ENCODE assay signal across 8 cellular contexts in genomic region chr6:34888874-34889555, GRCh38. TPM values are rescaled to one million over a fixed set of nuclear protein-coding genes. Genes with fewer than 3 reads are reported as not detected.
DNase-seq lines count a peak whose midpoint lies in the region; ATAC-seq and TF ChIP-seq lines count a peak whose summit lies in the region.

ANKS1A (plus strand) TSS chr6:34889255; CDS start chr6:34889403, 148 bp downstream.

- H2AFZ ChIP-seq in OCI-LY3 (ENCODE audit: low read depth, low read length): peak within 1 kb of the TSS; percentile 78

- peak within 1 kb of the TSS; percentile 72 for H3K9ac ChIP-seq in OCI-LY3 (ENCODE audit: low read length)

- peak; percentile 35 for ATAC-seq in GM18520 (IDR thresholded peaks at IDR 0.05; ENCODE audit: unreplicated experiment)

- H3K27me3 ChIP-seq in OCI-LY3 (ENCODE audit: low read depth, low read length): no peaks in the 10 kb centered on the region
- H3K27me3 ChIP-seq in esophagus (ENCODE audit: control insufficient read depth in 1 of 2, insufficient read depth in 2 of 2, low read length in 2 of 2): no peaks in the 10 kb centered on the region
- H3K27me3 ChIP-seq in muscle layer of duodenum (ENCODE audit: low read depth, low read length): no peaks in the 10 kb centered on the region

- H3K4me1 ChIP-seq in OCI-LY3 (ENCODE audit: low read length) (peaks cover 10% of the 10 kb centered on the region), esophagus (ENCODE audit: control insufficient read depth in 2 of 2, insufficient read depth in 2 of 2, low read length in 1 of 2) (no peaks in the 10 kb centered on the region), muscle layer of duodenum (ENCODE audit: control insufficient read depth in 1 of 2, insufficient read depth in 2 of 2, low read length in 2 of 2) (peaks cover 4 to 17% of the 10 kb centered on the region in 2 donors)

- DNase-seq in HS-27A (ENCODE audit: low read depth): peak; percentile 55
- DNase-seq in activated T-cell treated with anti-CD3 and anti-CD28 coated beads, Interleukin-2, amount 50 U/mL, for 1 hour: peak; percentile 97
- DNase-seq in stimulated activated CD8-positive, alpha-beta memory T cell treated with anti-CD3 and anti-CD28 coated beads, Interleukin-7, amount 100 ng/mL, for 1 hour (ENCODE audit: low read depth in 2 of 2): peak; percentile 87 to 90

- H3K9me3 ChIP-seq in OCI-LY3 (ENCODE audit: insufficient read depth, low read length): no peaks in the 10 kb centered on the region
- no peaks in the 10 kb centered on the region for H3K9me3 ChIP-seq in esophagus (ENCODE audit: control insufficient read depth in 2 of 2, insufficient read depth in 1 of 2, low read depth in 1 of 2, low read length in 1 of 2)
- H3K9me3 ChIP-seq in muscle layer of duodenum (ENCODE audit: control insufficient read depth in 1 of 2, low read length in 2 of 2): no peaks in the 10 kb centered on the region

- TF ChIP-seq CTCF in 22Rv1 (IDR thresholded peaks at IDR 0.05) (no peak), OCI-LY3 (IDR thresholded peaks at IDR 0.05; ENCODE audit: low read depth, low read length) (no peak)

- H3K36me3 ChIP-seq in OCI-LY3 (replicated peaks; ENCODE audit: low read depth, low read length): peaks cover 2% of the 10 kb centered on the region
- H3K36me3 ChIP-seq in esophagus (ENCODE audit: control insufficient read depth in 2 of 2, insufficient read depth in 2 of 2, low read length in 1 of 2): no peaks in the 10 kb centered on the region
- peaks cover 0 to 3% of the 10 kb centered on the region in 2 donors for H3K36me3 ChIP-seq in muscle layer of duodenum (ENCODE audit: control insufficient read depth in 1 of 2, insufficient read depth in 2 of 2, low read length in 2 of 2)

- H3K4me2 ChIP-seq in OCI-LY3 (ENCODE audit: low read length): peak within 1 kb of the TSS; percentile 94

- peaks cover 27% of the 10 kb centered on the region for H3K79me2 ChIP-seq in OCI-LY3 (ENCODE audit: low read length)

- no peaks in the 10 kb centered on the region for H4K20me1 ChIP-seq in OCI-LY3 (ENCODE audit: insufficient read depth, low read length)

- H3K27ac ChIP-seq in 22Rv1 (peak within 1 kb of the TSS; percentile 89), OCI-LY3 (ENCODE audit: low read length) (peak within 1 kb of the TSS; percentile 52), esophagus (ENCODE audit: low read depth in 2 of 2, low read length in 1 of 2) (peak within 1 kb of the TSS; percentile 93 to 98), muscle layer of duodenum (ENCODE audit: low read length) (peak within 1 kb of the TSS; percentile 99)

- 0% methylated on average over 41 to 60 of the region's 60 CpGs for WGBS in esophagus, 2 donors

- H3K4me3 ChIP-seq in OCI-LY3 (ENCODE audit: low read length): peak within 1 kb of the TSS; percentile 86
- peak within 1 kb of the TSS; percentile 84 to 92 for H3K4me3 ChIP-seq in esophagus (ENCODE audit: low read depth in 1 of 2, low read length in 2 of 2)
- peak within 1 kb of the TSS; percentile 95 to 100 for H3K4me3 ChIP-seq in muscle layer of duodenum (ENCODE audit: low read depth in 1 of 2, low read length in 2 of 2)

RNA-seq across cellular contexts. Expression of gene ANKS1A, which starts in this region (rescaled TPM):
- 1 to 10 TPM; 6.3 to 7.7 TPM for polyA plus RNA-seq in esophagus

Comparison
In these comparisons a context has a peak if more than half of its experiments do, and no peak if none do; other contexts are left out.
1. Peak in every context shown above with its lines: DNase-seq, ATAC-seq, H3K4me3 ChIP-seq and H3K27ac ChIP-seq.